Comparison of ENCODE assay signal across 19 cellular contexts in the genomic region with DNA sequence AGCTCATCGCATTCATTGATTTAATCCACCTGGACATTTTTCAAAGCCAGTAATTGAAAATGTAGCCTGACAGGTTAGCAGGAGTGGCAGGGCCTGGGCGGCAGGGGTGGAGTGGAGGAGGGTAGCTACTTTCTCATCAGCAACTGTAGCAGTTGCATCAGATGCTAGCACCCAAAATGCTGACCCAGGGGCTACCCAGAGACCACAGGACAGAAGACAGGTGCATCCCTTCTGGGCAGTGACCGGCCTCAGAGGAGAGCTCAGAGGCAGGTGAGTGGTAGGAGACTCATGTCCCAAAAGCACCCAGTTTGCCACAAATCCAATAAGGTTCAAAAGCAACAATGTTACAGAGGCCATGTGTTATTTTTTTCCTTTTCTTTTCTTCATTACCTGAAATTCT.
"Had no signal": no experiment of that assay in that cellular context is flagged by ENCODE, and none has a peak within 500 bp of the region (broad histone marks: within the 10 kb centered on the region; RNA-seq: fewer than 3 reads in every experiment).

No MANE protein-coding gene starts in this region.

- H3K9ac ChIP-seq: parathyroid adenoma had no signal

- H3K79me2 ChIP-seq: parathyroid adenoma had no signal

- H3K4me1 ChIP-seq: colonic mucosa, esophagus muscularis mucosa, left ventricle myocardium inferior, parathyroid adenoma, prostate gland, uterus had no signal

- H3K9me3 ChIP-seq: colonic mucosa, esophagus muscularis mucosa, prostate gland, right lobe of liver, tibial artery, uterus had no signal

- H3K36me3 ChIP-seq: colonic mucosa, esophagus muscularis mucosa, left ventricle myocardium inferior, prostate gland, right lobe of liver, tibial artery, upper lobe of left lung, uterus had no signal

- DNase-seq: colonic mucosa; effector CD4-positive, alpha-beta T cell; kidney; left cardiac atrium; left ventricle myocardium inferior; mesenchymal stem cell; midbrain; naive B cell; right lobe of liver; stimulated activated CD4-positive, alpha-beta T cell treated with anti-CD3 and anti-CD28 coated beads, Interleukin-4, amount 100 ng/mL, for 1 hour; stimulated activated CD8-positive, alpha-beta memory T cell treated with anti-CD3 and anti-CD28 coated beads, Interleukin-4, amount 100 ng/mL, for 48 hours; tibial artery; upper lobe of left lung; uterus had no signal

- H3K27me3 ChIP-seq: colonic mucosa, esophagus muscularis mucosa, right lobe of liver, tibial artery, upper lobe of left lung, uterus had no signal

- H3K27ac ChIP-seq: colonic mucosa, epithelial cell of prostate, esophagus muscularis mucosa, left ventricle myocardium inferior, parathyroid adenoma, prostate gland, right lobe of liver, tibial artery, upper lobe of left lung, uterus had no signal

- H2AFZ ChIP-seq: parathyroid adenoma had no signal

- H3K4me3 ChIP-seq: colonic mucosa, esophagus muscularis mucosa, left ventricle myocardium inferior, lung, prostate gland, right lobe of liver, tibial artery, upper lobe of left lung, uterus had no signal
